ENCODE assay signal across 21 cellular contexts in genomic region chr11:2091786-2092463, GRCh38. TPM values are rescaled to one million over a fixed set of nuclear protein-coding genes. Genes with fewer than 3 reads are reported as not detected.
DNase-seq lines count a peak whose midpoint lies in the region; ATAC-seq and TF ChIP-seq lines count a peak whose summit lies in the region.
"Had no signal": no experiment of that assay in that cellular context is flagged by ENCODE, and none has a peak within 500 bp of the region (broad histone marks: within the 10 kb centered on the region; RNA-seq: fewer than 3 reads in every experiment).

No MANE protein-coding gene starts in this region.

- 90 to 98% methylated on average over 12 to 18 of the region's 18 CpGs for WGBS in endodermal cell (ENCODE audit: insufficient coverage in 1 of 2, insufficient read length in 1 of 2), 2 experiments

- no peak overlapping the region for H3K27ac ChIP-seq in endodermal cell (ENCODE audit: low read depth, low read length)
- H3K27ac ChIP-seq: A549, HL-60 had no signal

- H3K27me3 Mint-ChIP-seq in activated naive CD8-positive, alpha-beta T cell treated with anti-CD3 and anti-CD28 coated beads, Interleukin-2, amount 10 ng/mL, durations not matched to agents 7 days and 5 days = peaks cover 9% of the 10 kb centered on the region
- H3K27me3 Mint-ChIP-seq in activated naive CD8-positive, alpha-beta T cell treated with anti-CD3 and anti-CD28 coated beads for 36 hours = peaks cover 24% of the 10 kb centered on the region
- peaks cover 8% of the 10 kb centered on the region for H3K27me3 Mint-ChIP-seq in endodermal cell (ENCODE audit: insufficient read depth)

- H3K9me3 Mint-ChIP-seq in activated naive CD8-positive, alpha-beta T cell treated with anti-CD3 and anti-CD28 coated beads, Interleukin-2, amount 10 ng/mL, durations not matched to agents 7 days and 5 days = no peaks in the 10 kb centered on the region
- H3K9me3 Mint-ChIP-seq in activated naive CD8-positive, alpha-beta T cell treated with anti-CD3 and anti-CD28 coated beads for 36 hours = no peaks in the 10 kb centered on the region
- H3K9me3 Mint-ChIP-seq in endodermal cell = peaks cover 2% of the 10 kb centered on the region
- H3K9me3 Mint-ChIP-seq: CD4-positive, alpha-beta T cell; GM23338 had no signal

- H3K9me3 ChIP-seq in endodermal cell (ENCODE audit: control insufficient read depth, low read length) = no peaks in the 10 kb centered on the region
- H3K9me3 ChIP-seq: A549 had no signal

- ATAC-seq in activated naive CD8-positive, alpha-beta T cell treated with anti-CD3 and anti-CD28 coated beads, Interleukin-2, amount 10 ng/mL, durations not matched to agents 7 days and 5 days (ENCODE audit: low read depth) = no peak
- no peak for ATAC-seq in GM18907 (IDR thresholded peaks at IDR 0.05; ENCODE audit: unreplicated experiment)
- ATAC-seq: A549, GM23338 had no signal

- H3K27me3 ChIP-seq in endodermal cell (ENCODE audit: control insufficient read depth, insufficient read depth, low read length, poor library complexity, severe bottlenecking) = no peaks in the 10 kb centered on the region

- H3K27ac Mint-ChIP-seq in activated naive CD8-positive, alpha-beta T cell treated with anti-CD3 and anti-CD28 coated beads, Interleukin-2, amount 10 ng/mL, durations not matched to agents 7 days and 5 days = no peak overlapping the region
- H3K27ac Mint-ChIP-seq in activated naive CD8-positive, alpha-beta T cell treated with anti-CD3 and anti-CD28 coated beads for 36 hours = no peak overlapping the region
- no peak overlapping the region for H3K27ac Mint-ChIP-seq in endodermal cell
- H3K27ac Mint-ChIP-seq: CD4-positive, alpha-beta T cell; GM23338 had no signal

- peaks cover 2% of the 10 kb centered on the region for H3K4me1 Mint-ChIP-seq in activated naive CD8-positive, alpha-beta T cell treated with anti-CD3 and anti-CD28 coated beads, Interleukin-2, amount 10 ng/mL, durations not matched to agents 7 days and 5 days
- peaks cover 7% of the 10 kb centered on the region for H3K4me1 Mint-ChIP-seq in activated naive CD8-positive, alpha-beta T cell treated with anti-CD3 and anti-CD28 coated beads for 36 hours
- H3K4me1 Mint-ChIP-seq in endodermal cell = peaks cover 2% of the 10 kb centered on the region

- H3K4me3 ChIP-seq in endodermal cell (ENCODE audit: low read length) = no peak overlapping the region
- H3K4me3 ChIP-seq: A549, GM23338 had no signal

- peak; percentile 22 for DNase-seq in activated naive CD8-positive, alpha-beta T cell treated with anti-CD3 and anti-CD28 coated beads, Interleukin-2, amount 10 ng/mL, durations not matched to agents 7 days and 5 days
- DNase-seq in activated naive CD8-positive, alpha-beta T cell treated with anti-CD3 and anti-CD28 coated beads for 36 hours = no peak
- DNase-seq in endodermal cell (peak; percentile 36), posterior vena cava (ENCODE audit: low spot score) (peak; percentile 68), ureter (ENCODE audit: low spot score) (peak; percentile 40), NCI-H128 (lab: John Stamatoyannopoulos, UW; ENCODE audit: unreplicated experiment) (no peak), NCI-H2227 treated with DMSO at 0.1 percent for 48 hours (lab: John Stamatoyannopoulos, UW) (no peak)
- DNase-seq: Calu3; CD4-positive, alpha-beta T cell; DMS79; KBM-7; NCI-H146; NCI-H2081 treated with DMSO at 0.1 percent for 48 hours; NCI-H526 treated with DMSO at 0.1 percent for 48 hours; NK-92 treated with Interleukin-12 subunit alpha and Interleukin-12 subunit beta, amount 100 ng/mL, for 24 hours; OCI-M1 had no signal

- H3K36me3 Mint-ChIP-seq in activated naive CD8-positive, alpha-beta T cell treated with anti-CD3 and anti-CD28 coated beads, Interleukin-2, amount 10 ng/mL, durations not matched to agents 7 days and 5 days = no peaks in the 10 kb centered on the region
- H3K36me3 Mint-ChIP-seq in activated naive CD8-positive, alpha-beta T cell treated with anti-CD3 and anti-CD28 coated beads for 36 hours = no peaks in the 10 kb centered on the region
- no peaks in the 10 kb centered on the region for H3K36me3 Mint-ChIP-seq in endodermal cell (ENCODE audit: low read depth)

- no peak overlapping the region for H3K9ac ChIP-seq in endodermal cell (ENCODE audit: extremely low read depth, low read length, poor library complexity, severe bottlenecking)

- intact Hi-C loops in posterior vena cava (cut with DNase I) = no loop called here

- no peaks in the 10 kb centered on the region for H3K36me3 ChIP-seq in endodermal cell (ENCODE audit: control insufficient read depth, insufficient read depth, low read length)

- H3K4me1 ChIP-seq in endodermal cell (ENCODE audit: control insufficient read depth, insufficient read depth, low read length) = no peaks in the 10 kb centered on the region
- H3K4me1 ChIP-seq: A549 had no signal

- no peak for TF ChIP-seq CTCF in endodermal cell (conservative IDR thresholded peaks at IDR 0.05)

- H3K4me3 Mint-ChIP-seq in activated naive CD8-positive, alpha-beta T cell treated with anti-CD3 and anti-CD28 coated beads, Interleukin-2, amount 10 ng/mL, durations not matched to agents 7 days and 5 days = no peak overlapping the region
- H3K4me3 Mint-ChIP-seq in activated naive CD8-positive, alpha-beta T cell treated with anti-CD3 and anti-CD28 coated beads for 36 hours = no peak overlapping the region
- no peak overlapping the region for H3K4me3 Mint-ChIP-seq in endodermal cell
- H3K4me3 Mint-ChIP-seq: CD4-positive, alpha-beta T cell; GM23338 had no signal

- POLR2A ChIA-PET in activated naive CD8-positive, alpha-beta T cell treated with anti-CD3 and anti-CD28 coated beads, Interleukin-2, amount 10 ng/mL, durations not matched to agents 7 days and 5 days (lab: Charles Lee) = no interaction called here

RNA-seq across cellular contexts. Expression of gene IGF2, which starts 47.3 kb away (rescaled TPM):
- not detected for total RNA-seq in activated naive CD8-positive, alpha-beta T cell treated with anti-CD3 and anti-CD28 coated beads, Interleukin-2, amount 10 ng/mL, durations not matched to agents 7 days and 5 days
- total RNA-seq in activated naive CD8-positive, alpha-beta T cell treated with anti-CD3 and anti-CD28 coated beads for 36 hours = under 1 TPM; 0.06 to 0.08 TPM
- total RNA-seq in endodermal cell (1 to 10 TPM in 1 of 2 donors, under 1 TPM in 1; 0.80 to 5.1 TPM), posterior vena cava (100 to 1,000 TPM; 161 to 323 TPM), ureter (61.1 TPM)
- 28.1 TPM for polyA plus RNA-seq in endodermal cell (2013, experiment 1 of 2)
- polyA plus RNA-seq in endodermal cell (2013, experiment 2 of 2) = 20.1 TPM
- total RNA-seq: CD4-positive, alpha-beta T cell; G401 had no signal

Comparison
In these comparisons a context has a peak if more than half of its experiments do, and no peak if none do; other contexts are left out.
1. DNase-seq: peak in activated naive CD8-positive, alpha-beta T cell treated with anti-CD3 and anti-CD28 coated beads, Interleukin-2, amount 10 ng/mL, durations not matched to agents 7 days and 5 days (single experiment), endodermal cell (single experiment), posterior vena cava (single experiment) and ureter (single experiment); none in activated naive CD8-positive, alpha-beta T cell treated with anti-CD3 and anti-CD28 coated beads for 36 hours (single experiment), NCI-H128 (single experiment) and NCI-H2227 treated with DMSO at 0.1 percent for 48 hours (single experiment).
2. RNA of gene IGF2, which starts 47.3 kb away (total RNA-seq): 161 to 323 TPM in posterior vena cava and 61.1 TPM in ureter (single experiment); 0.80 to 5.1 TPM in endodermal cell, 0.06 to 0.08 TPM in activated naive CD8-positive, alpha-beta T cell treated with anti-CD3 and anti-CD28 coated beads for 36 hours and not detected in activated naive CD8-positive, alpha-beta T cell treated with anti-CD3 and anti-CD28 coated beads, Interleukin-2, amount 10 ng/mL, durations not matched to agents 7 days and 5 days; every median in the first group is over 10 times any median in the second.